Comparison of ENCODE assay signal across 19 cellular contexts in genomic region chr2:74436111-74436803, GRCh38. TPM values are rescaled to one million over a fixed set of nuclear protein-coding genes. Genes with fewer than 3 reads are reported as not detected.
A peak's percentile ranks its signal among the peaks of the same experiment; 100 is the strongest.
DNase-seq lines count a peak whose midpoint lies in the region; ATAC-seq and TF ChIP-seq lines count a peak whose summit lies in the region.
"Had no signal": no experiment of that assay in that cellular context is flagged by ENCODE, and none has a peak within 500 bp of the region (broad histone marks: within the 10 kb centered on the region; RNA-seq: fewer than 3 reads in every experiment).

No MANE protein-coding gene starts in this region.

- H3K4me2 ChIP-seq in GM23338 (peak overlapping the region; percentile 73), skeletal muscle satellite cell (ENCODE audit: low read length) (peak overlapping the region; percentile 66)

- peak; percentile 20 for ATAC-seq in GM23338
- ATAC-seq in activated naive CD4-positive, alpha-beta T cell treated with anti-CD3 and anti-CD28 coated beads, Interleukin-2, amount 50 U/mL, for 72 hours = no peak
- ATAC-seq: activated T-cell treated with anti-CD3 and anti-CD28 coated beads, Interleukin-2, amount 50 U/mL, for 4 hours; CD8-positive, alpha-beta T cell; WTC11 had no signal

- H3F3A ChIP-seq in GM23338 (replicated peaks; ENCODE audit: low read depth) = peaks cover 8% of the 10 kb centered on the region

- CTCF ChIA-PET in RWPE1 (lab: Yijun Ruan, JAX) = no interaction called here
- CTCF ChIA-PET in CD8-positive, alpha-beta memory T cell (lab: Charles Lee) = interaction anchor here (0.6 kb wide), 1 partner anchor 295 kb away, joined by 3 read pairs; no protein-coding TSS in a partner anchor

- H3K27me3 Mint-ChIP-seq in GM23338 (ENCODE audit: insufficient read depth, low read depth, poor library complexity) = peaks cover 20% of the 10 kb centered on the region
- peaks cover 9 to 16% of the 10 kb centered on the region in 2 donors for H3K27me3 Mint-ChIP-seq in CD8-positive, alpha-beta memory T cell

- H3K4me3 Mint-ChIP-seq in GM23338 = no peak overlapping the region; the same call in 2 of the 3 replicates
- H3K4me3 Mint-ChIP-seq in CD8-positive, alpha-beta memory T cell = no peak overlapping the region
- H3K4me3 Mint-ChIP-seq: activated CD4-positive, alpha-beta memory T cell treated with anti-CD3 and anti-CD28 coated beads, Interleukin-2, amount 10 ng/mL, durations not matched to agents 7 days and 5 days; activated naive CD4-positive, alpha-beta T cell treated with anti-CD3 and anti-CD28 coated beads, Interleukin-2, amount 10 ng/mL, durations not matched to agents 7 days and 5 days; activated T-cell treated with anti-CD3 and anti-CD28 coated beads, Interleukin-2, amount 50 U/mL, for 4 hours; CD8-positive, alpha-beta T cell; WTC11 had no signal

- 0 out of 2 replicates have a peak overlapping the region, but pooled peaks have one; percentile 45 for H3K27ac ChIP-seq in GM23338 (ENCODE audit: low read depth)
- peak overlapping the region; percentile 34 for H3K27ac ChIP-seq in RWPE1
- H3K27ac ChIP-seq in iPS-20b (ENCODE audit: low read length) = no peak overlapping the region
- no peak overlapping the region for H3K27ac ChIP-seq in CD8-positive, alpha-beta memory T cell (ENCODE audit: low read depth, low read length)
- H3K27ac ChIP-seq: neutrophil had no signal

- H3K9me3 Mint-ChIP-seq in GM23338 = no peaks in the 10 kb centered on the region
- no peaks in the 10 kb centered on the region for H3K9me3 Mint-ChIP-seq in CD8-positive, alpha-beta memory T cell
- H3K9me3 Mint-ChIP-seq in activated naive CD4-positive, alpha-beta T cell treated with anti-CD3 and anti-CD28 coated beads, Interleukin-2, amount 50 U/mL, for 72 hours = no peaks in the 10 kb centered on the region
- H3K9me3 Mint-ChIP-seq: activated CD4-positive, alpha-beta memory T cell treated with anti-CD3 and anti-CD28 coated beads, Interleukin-2, amount 10 ng/mL, durations not matched to agents 7 days and 5 days; activated naive CD4-positive, alpha-beta T cell treated with anti-CD3 and anti-CD28 coated beads, Interleukin-2, amount 10 ng/mL, durations not matched to agents 7 days and 5 days; activated T-cell treated with anti-CD3 and anti-CD28 coated beads, Interleukin-2, amount 50 U/mL, for 4 hours; CD8-positive, alpha-beta T cell; WTC11 had no signal

- H3K36me3 ChIP-seq in GM23338 (ENCODE audit: insufficient read depth) (no peaks in the 10 kb centered on the region), iPS-20b (ENCODE audit: insufficient read depth, low read depth, low read length) (peaks cover 20% of the 10 kb centered on the region), skeletal muscle satellite cell (ENCODE audit: insufficient read depth, low read length) (peaks cover 11% of the 10 kb centered on the region)
- H3K36me3 ChIP-seq in CD8-positive, alpha-beta memory T cell (ENCODE audit: insufficient read depth, low read length) = no peaks in the 10 kb centered on the region
- H3K36me3 ChIP-seq: neutrophil had no signal

- peaks cover 41% of the 10 kb centered on the region for H3K36me3 Mint-ChIP-seq in GM23338 (ENCODE audit: low read depth)
- no peaks in the 10 kb centered on the region for H3K36me3 Mint-ChIP-seq in CD8-positive, alpha-beta memory T cell
- no peaks in the 10 kb centered on the region for H3K36me3 Mint-ChIP-seq in activated naive CD4-positive, alpha-beta T cell treated with anti-CD3 and anti-CD28 coated beads, Interleukin-2, amount 50 U/mL, for 72 hours
- H3K36me3 Mint-ChIP-seq: activated naive CD4-positive, alpha-beta T cell treated with anti-CD3 and anti-CD28 coated beads, Interleukin-2, amount 10 ng/mL, durations not matched to agents 7 days and 5 days; CD8-positive, alpha-beta T cell had no signal

- peaks cover 40% of the 10 kb centered on the region for H3K4me1 Mint-ChIP-seq in GM23338
- H3K4me1 Mint-ChIP-seq in CD8-positive, alpha-beta memory T cell = peaks cover 1 to 12% (median 4%) of the 10 kb centered on the region in 3 donors

- H3K4me1 ChIP-seq in GM23338 (ENCODE audit: insufficient read depth) (peaks cover 35% of the 10 kb centered on the region), iPS-20b (ENCODE audit: insufficient read depth, low read length) (peaks cover 32% of the 10 kb centered on the region), skeletal muscle satellite cell (ENCODE audit: control insufficient read depth, insufficient read depth, low read length) (peaks cover 47% of the 10 kb centered on the region)
- H3K4me1 ChIP-seq in CD8-positive, alpha-beta memory T cell (ENCODE audit: insufficient read depth, low read length) = peaks cover 8% of the 10 kb centered on the region

- POLR2A ChIA-PET in RWPE1 (lab: Yijun Ruan, JAX; ENCODE audit: low non-redundant PET) = no interaction called here
- POLR2A ChIA-PET in CD8-positive, alpha-beta memory T cell (lab: Charles Lee) = no interaction called here

- peaks cover 34% of the 10 kb centered on the region for H4K20me1 ChIP-seq in GM23338 (replicated peaks; ENCODE audit: insufficient read depth)

- H3K9ac ChIP-seq in iPS-20b (ENCODE audit: low read depth, low read length) = no peak overlapping the region
- peak overlapping the region; percentile 31 for H3K9ac ChIP-seq in skeletal muscle satellite cell (ENCODE audit: low read depth, low read length)

- H3K27me3 ChIP-seq in GM23338 (ENCODE audit: insufficient read depth) (no peaks in the 10 kb centered on the region), iPS-20b (ENCODE audit: insufficient read depth, low read length) (peaks cover 2% of the 10 kb centered on the region; the same call in 1 of the 2 replicates), skeletal muscle satellite cell (ENCODE audit: control insufficient read depth, insufficient read depth, low read length) (no peaks in the 10 kb centered on the region)
- peaks cover 9% of the 10 kb centered on the region for H3K27me3 ChIP-seq in CD8-positive, alpha-beta memory T cell (ENCODE audit: insufficient read depth, low read length, poor library complexity, severe bottlenecking)

- no peak for TF ChIP-seq CTCF in GM23338 (conservative IDR thresholded peaks at IDR 0.05; ENCODE audit: low read depth in 2 of 2)
- no peak for TF ChIP-seq CTCF in RWPE1 (conservative IDR thresholded peaks at IDR 0.05; ENCODE audit: low read depth)

- no peaks in the 10 kb centered on the region for H3K9me2 ChIP-seq in GM23338 (ENCODE audit: insufficient read depth)

- no peaks in the 10 kb centered on the region for H3K9me3 ChIP-seq in iPS-20b (ENCODE audit: insufficient read depth, low read depth, low read length)
- no peaks in the 10 kb centered on the region for H3K9me3 ChIP-seq in skeletal muscle satellite cell (replicated peaks; ENCODE audit: low read length)
- no peaks in the 10 kb centered on the region for H3K9me3 ChIP-seq in CD8-positive, alpha-beta memory T cell (ENCODE audit: low read length)
- H3K9me3 ChIP-seq: neutrophil had no signal

- H3K27ac Mint-ChIP-seq in GM23338 = peak overlapping the region; percentile 89; the same call in 1 of the 2 replicates
- H3K27ac Mint-ChIP-seq in CD8-positive, alpha-beta memory T cell = peak overlapping the region in 1 of 8 donors; percentile 94
- H3K27ac Mint-ChIP-seq in activated naive CD4-positive, alpha-beta T cell treated with anti-CD3 and anti-CD28 coated beads, Interleukin-2, amount 50 U/mL, for 72 hours = no peak overlapping the region
- H3K27ac Mint-ChIP-seq: activated CD4-positive, alpha-beta memory T cell treated with anti-CD3 and anti-CD28 coated beads, Interleukin-2, amount 10 ng/mL, durations not matched to agents 7 days and 5 days; activated naive CD4-positive, alpha-beta T cell treated with anti-CD3 and anti-CD28 coated beads, Interleukin-2, amount 10 ng/mL, durations not matched to agents 7 days and 5 days; CD8-positive, alpha-beta T cell had no signal

- no peak overlapping the region; the same call in 1 of the 2 replicates for H2AFZ ChIP-seq in GM23338

- DNase-seq in GM23338 (ENCODE audit: low spot score) (peak; percentile 60), RWPE1 (ENCODE audit: low spot score) (no peak), NCI-H1930 (lab: John Stamatoyannopoulos, UW) (no peak)
- no peak for DNase-seq in CD8-positive, alpha-beta memory T cell
- DNase-seq in activated naive CD4-positive, alpha-beta T cell treated with anti-CD3 and anti-CD28 coated beads, Interleukin-2, amount 50 U/mL, for 72 hours (ENCODE audit: low spot score in 2 of 2) = no peak
- DNase-seq: activated CD4-positive, alpha-beta memory T cell treated with anti-CD3 and anti-CD28 coated beads, Interleukin-2, amount 10 ng/mL, durations not matched to agents 7 days and 5 days; activated naive CD4-positive, alpha-beta T cell treated with anti-CD3 and anti-CD28 coated beads, Interleukin-2, amount 10 ng/mL, durations not matched to agents 7 days and 5 days; activated T-cell treated with anti-CD3 and anti-CD28 coated beads, Interleukin-2, amount 50 U/mL, for 4 hours; aorta; CD8-positive, alpha-beta T cell; DMS79; glutamatergic neuron; NCI-H526 treated with DMSO at 0.1 percent for 48 hours; stimulated activated CD4-positive, alpha-beta T cell treated with anti-CD3 and anti-CD28 coated beads, Interleukin-15, amount 100 ng/mL, for 24 hours; T-helper 9 cell had no signal

- H3K4me3 ChIP-seq in GM23338 (peak overlapping the region; percentile 50), iPS-20b (ENCODE audit: low read length) (0 out of 2 replicates have a peak overlapping the region, but pooled peaks have one; percentile 5), skeletal muscle satellite cell (ENCODE audit: low read length) (peak overlapping the region; percentile 30)
- no peak overlapping the region for H3K4me3 ChIP-seq in CD8-positive, alpha-beta memory T cell (ENCODE audit: low read length)

- H3K79me2 ChIP-seq in GM23338 (replicated peaks; ENCODE audit: insufficient read depth) = peaks cover 60% of the 10 kb centered on the region

RNA-seq across cellular contexts. Expression of gene RTKN, which starts 5.5 kb away (rescaled TPM):
- 42.8 and 50.0 TPM in 2 replicates for total RNA-seq in GM23338 (2014; rRNA removed; shearing (Covaris generic))
- 20.4 and 24.5 TPM in 2 replicates for polyA plus RNA-seq in GM23338 (2016; fragmentation: Nextera tagmentation; extraction: Ambion mirVana)
- 6.8 and 7.6 TPM in 2 replicates for total RNA-seq in skeletal muscle satellite cell (2012; rRNA removed)
- total RNA-seq in CD8-positive, alpha-beta memory T cell = 1 to 10 TPM; 1.1 to 1.4 TPM
- 1.2 TPM for polyA plus RNA-seq in CD8-positive, alpha-beta memory T cell
- total RNA-seq in activated naive CD4-positive, alpha-beta T cell treated with anti-CD3 and anti-CD28 coated beads, Interleukin-2, amount 50 U/mL, for 72 hours = 1 to 10 TPM in 1 of 2 donors, under 1 TPM in 1; 0.91 to 4.6 TPM

RNA-seq across cellular contexts. Expression of gene WDR54, which starts 14.7 kb away (rescaled TPM):
- 41.3 and 41.6 TPM in 2 replicates for total RNA-seq in GM23338 (2014; rRNA removed; shearing (Covaris generic))
- polyA plus RNA-seq in GM23338 (2016; fragmentation: Nextera tagmentation; extraction: Ambion mirVana) = 35.2 and 42.6 TPM in 2 replicates
- 55.8 and 62.0 TPM in 2 replicates for total RNA-seq in skeletal muscle satellite cell (2012; rRNA removed)
- 10 to 100 TPM; 75.5 to 86.6 TPM for total RNA-seq in CD8-positive, alpha-beta memory T cell
- polyA plus RNA-seq in CD8-positive, alpha-beta memory T cell = 55.5 TPM
- total RNA-seq in activated naive CD4-positive, alpha-beta T cell treated with anti-CD3 and anti-CD28 coated beads, Interleukin-2, amount 50 U/mL, for 72 hours = 100 to 1,000 TPM in 1 of 2 donors, 10 to 100 TPM in 1; 14.3 to 173 TPM

RNA-seq across cellular contexts. Expression of gene C2orf81, which starts 14.8 kb away (rescaled TPM):
- total RNA-seq in GM23338 (2014; rRNA removed; shearing (Covaris generic)) = 4.6 TPM in 2 replicates
- polyA plus RNA-seq in GM23338 (2016; fragmentation: Nextera tagmentation; extraction: Ambion mirVana) = 3.7 and 3.8 TPM in 2 replicates
- 1.3 TPM in 2 replicates for total RNA-seq in skeletal muscle satellite cell (2012; rRNA removed)
- 1 to 10 TPM; 2.7 to 3.2 TPM for total RNA-seq in CD8-positive, alpha-beta memory T cell
- 2.6 TPM for polyA plus RNA-seq in CD8-positive, alpha-beta memory T cell
- 1 to 10 TPM; 2.1 to 6.4 TPM for total RNA-seq in activated naive CD4-positive, alpha-beta T cell treated with anti-CD3 and anti-CD28 coated beads, Interleukin-2, amount 50 U/mL, for 72 hours

RNA-seq across cellular contexts. Expression of gene INO80B, which starts 18.6 kb away (rescaled TPM):
- 17.5 and 21.8 TPM in 2 replicates for total RNA-seq in GM23338 (2014; rRNA removed; shearing (Covaris generic))
- 5.1 and 6.1 TPM in 2 replicates for polyA plus RNA-seq in GM23338 (2016; fragmentation: Nextera tagmentation; extraction: Ambion mirVana)
- 8.1 and 13.8 TPM in 2 replicates for total RNA-seq in skeletal muscle satellite cell (2012; rRNA removed)
- total RNA-seq in CD8-positive, alpha-beta memory T cell = 10 to 100 TPM; 44.1 to 44.3 TPM
- polyA plus RNA-seq in CD8-positive, alpha-beta memory T cell = 7.6 TPM
- 10 to 100 TPM; 26.2 to 50.3 TPM for total RNA-seq in activated naive CD4-positive, alpha-beta T cell treated with anti-CD3 and anti-CD28 coated beads, Interleukin-2, amount 50 U/mL, for 72 hours

RNA-seq across cellular contexts. Expression of gene WBP1, which starts 22.0 kb away (rescaled TPM):
- 52.4 and 64.4 TPM in 2 replicates for total RNA-seq in GM23338 (2014; rRNA removed; shearing (Covaris generic))
- polyA plus RNA-seq in GM23338 (2016; fragmentation: Nextera tagmentation; extraction: Ambion mirVana) = 53.0 and 62.0 TPM in 2 replicates
- 17.0 and 18.6 TPM in 2 replicates for total RNA-seq in skeletal muscle satellite cell (2012; rRNA removed)
- total RNA-seq in CD8-positive, alpha-beta memory T cell = 10 to 100 TPM; 31.2 to 31.6 TPM
- 37.0 TPM for polyA plus RNA-seq in CD8-positive, alpha-beta memory T cell
- total RNA-seq in activated naive CD4-positive, alpha-beta T cell treated with anti-CD3 and anti-CD28 coated beads, Interleukin-2, amount 50 U/mL, for 72 hours = 10 to 100 TPM; 33.5 to 58.6 TPM

Comparison
In these comparisons a context has a peak if more than half of its experiments do, and no peak if none do; other contexts are left out.
1. H3K27ac ChIP-seq: peak in GM23338 (single experiment) and RWPE1 (single experiment); none in iPS-20b (single experiment) and CD8-positive, alpha-beta memory T cell (single experiment).